In the genomic region with DNA sequence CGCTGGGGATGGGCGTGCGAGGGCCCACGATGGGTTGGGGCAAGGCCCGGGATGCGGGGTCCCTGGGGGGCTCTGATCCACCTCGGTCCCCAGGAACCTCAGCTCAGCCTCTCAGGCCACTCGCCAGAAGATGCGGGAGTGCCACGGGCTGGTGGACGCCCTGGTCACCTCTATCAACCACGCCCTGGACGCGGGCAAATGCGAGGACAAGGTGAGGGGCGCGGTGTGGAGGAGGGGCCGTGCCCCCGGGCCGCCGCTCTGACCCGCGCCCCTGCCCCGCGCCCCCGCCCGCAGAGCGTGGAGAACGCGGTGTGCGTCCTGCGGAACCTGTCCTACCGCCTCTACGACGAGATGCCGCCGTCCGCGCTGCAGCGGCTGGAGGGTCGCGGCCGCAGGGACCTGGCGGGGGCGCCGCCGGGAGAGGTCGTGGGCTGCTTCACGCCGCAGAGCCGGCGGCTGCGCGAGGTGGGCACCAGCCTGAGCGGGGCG, we compare ENCODE assay signal across 19 cellular contexts. TPM values are rescaled to one million over a fixed set of nuclear protein-coding genes. Genes with fewer than 3 reads are reported as not detected.
DNase-seq lines count a peak whose midpoint lies in the region; ATAC-seq and TF ChIP-seq lines count a peak whose summit lies in the region.
"Had no signal": no experiment of that assay in that cellular context is flagged by ENCODE, and none has a peak within 500 bp of the region (broad histone marks: within the 10 kb centered on the region; RNA-seq: fewer than 3 reads in every experiment).

No MANE protein-coding gene starts in this region.

- no peaks in the 10 kb centered on the region for H3K36me3 ChIP-seq in spleen
- H3K36me3 ChIP-seq: SJCRH30 had no signal

- no peaks in the 10 kb centered on the region for H3K27me3 ChIP-seq in right cardiac atrium (ENCODE audit: control insufficient read depth, insufficient read depth)
- peaks cover 0 to 46% (median 21%) of the 10 kb centered on the region in 7 donors for H3K27me3 ChIP-seq in spleen (replicated peaks in 1 of 7)
- H3K27me3 ChIP-seq: SJCRH30 had no signal

- TF ChIP-seq POLR2A in spleen (IDR thresholded peaks at IDR 0.05), result no peak

- H3K4me3 ChIP-seq in right cardiac atrium (ENCODE audit: low read length) (no peak overlapping the region), spleen (no peak overlapping the region)
- H3K4me3 ChIP-seq: A549, SJCRH30 had no signal

- WGBS in right cardiac atrium, result 77% methylated on average over 56 of the region's 56 CpGs
- WGBS in spleen, 5 donors, result 5 to 84% (median 42%) methylated on average over 4 to 56 of the region's 56 CpGs

- H3K27ac ChIP-seq in right cardiac atrium (ENCODE audit: low read length) (no peak overlapping the region), spleen (no peak overlapping the region)
- H3K27ac ChIP-seq: A549, SJCRH30 had no signal

- H3K4me1 ChIP-seq in right cardiac atrium (ENCODE audit: control insufficient read depth, insufficient read depth, low read length), result no peaks in the 10 kb centered on the region
- peaks cover 3 to 27% (median 14%) of the 10 kb centered on the region in 6 donors for H3K4me1 ChIP-seq in spleen
- H3K4me1 ChIP-seq: SJCRH30 had no signal

- no peak for TF ChIP-seq CTCF in spleen (IDR thresholded peaks at IDR 0.05 in 8 of 11, conservative IDR thresholded peaks at IDR 0.05 in 3 of 11)

- H3K9me3 ChIP-seq in right cardiac atrium (ENCODE audit: control insufficient read depth, low read length) (no peaks in the 10 kb centered on the region), spleen (no peaks in the 10 kb centered on the region)
- H3K9me3 ChIP-seq: A549, SJCRH30 had no signal

- ATAC-seq in right cardiac atrium (no peak), left cardiac atrium (no peak), HG02678 (IDR thresholded peaks at IDR 0.05; ENCODE audit: unreplicated experiment) (no peak)
- ATAC-seq: A549 had no signal

- DNase-seq in right cardiac atrium (peak in 2 of 3 donors; percentile 52 to 53), left cardiac atrium (no peak), RPMI7951 (ENCODE audit: low read depth) (peak; percentile 15), spleen (peak; percentile 72)
- DNase-seq: DMS79; HFFc6; KG1; NCI-H1105 treated with DMSO at 0.1 percent for 48 hours; NCI-H1694; NCI-H2081 treated with DMSO at 0.1 percent for 48 hours; NK-92 treated with Interleukin-12 subunit alpha and Interleukin-12 subunit beta, amount 100 ng/mL, for 24 hours; OCI-M1; RPMI8226; SJCRH30 had no signal

- intact Hi-C loops in right cardiac atrium (cut with DNase I), result no loop called here
- intact Hi-C loops in left cardiac atrium (cut with DNase I), result no loop called here
- intact Hi-C loops in spleen (cut with DNase I; ENCODE audit: low total_unique reads), result no loop called here

RNA-seq across cellular contexts. Expression of a gene that starts 6.3 kb away (rescaled TPM):
- under 1 TPM; 0.26 to 0.88 (median 0.63) TPM for total RNA-seq in right cardiac atrium
- polyA plus RNA-seq in right cardiac atrium, result 0.36 TPM
- under 1 TPM; 0.52 to 0.68 TPM for total RNA-seq in left cardiac atrium
- 0.84 and 2.9 TPM in 2 replicates for total RNA-seq in RPMI7951 (2014; rRNA removed; shearing (Covaris generic))
- total RNA-seq in spleen, result 1 to 10 TPM in 1 of 7 donors, under 1 TPM in 2, not detected in 4; 0.40 to 2.8 (median 0.59) TPM
- polyA plus RNA-seq in spleen, result under 1 TPM; 0.09 to 0.48 (median 0.21) TPM
- total RNA-seq: CD4-positive, alpha-beta memory T cell; SJCRH30 had no signal

RNA-seq across cellular contexts. Expression of a gene that starts 14.5 kb away (rescaled TPM):
- total RNA-seq in right cardiac atrium (10 to 100 TPM; 28.6 to 42.4 (median 35.1) TPM), left cardiac atrium (10 to 100 TPM; 35.4 to 36.7 TPM), spleen (100 to 1,000 TPM in 2 of 7 donors, 10 to 100 TPM in 5; 67.9 to 118 (median 90.9) TPM)
- polyA plus RNA-seq in right cardiac atrium (61.8 TPM), spleen (100 to 1,000 TPM in 2 of 3 donors, 10 to 100 TPM in 1; 95.9 to 194 (median 161) TPM)
- total RNA-seq in RPMI7951 (2014; rRNA removed; shearing (Covaris generic)), result 14.3 and 19.2 TPM in 2 replicates
- total RNA-seq: SJCRH30 had no signal

RNA-seq across cellular contexts. Expression of a gene that starts 31.0 kb away (rescaled TPM):
- total RNA-seq in right cardiac atrium, result 1 to 10 TPM; 1.0 to 1.6 (median 1.3) TPM
- 2.5 TPM for polyA plus RNA-seq in right cardiac atrium
- total RNA-seq in left cardiac atrium, result 1 to 10 TPM; 2.1 to 2.4 TPM
- not detected in 2 replicates for total RNA-seq in RPMI7951 (2014; rRNA removed; shearing (Covaris generic))
- total RNA-seq in spleen, result 1 to 10 TPM in 1 of 7 donors, under 1 TPM in 4, not detected in 2; 0.17 to 1.1 (median 0.67) TPM
- 1 to 10 TPM; 1.6 to 5.2 (median 3.5) TPM for polyA plus RNA-seq in spleen
- polyA plus RNA-seq: CD4-positive, alpha-beta memory T cell had no signal

RNA-seq across cellular contexts. Expression of a gene that starts 41.5 kb away (rescaled TPM):
- total RNA-seq in right cardiac atrium, result under 1 TPM; 0.14 to 0.46 (median 0.20) TPM
- polyA plus RNA-seq in right cardiac atrium, result 0.20 TPM
- total RNA-seq in left cardiac atrium, result 1 to 10 TPM in 1 of 2 donors, under 1 TPM in 1; 0.55 to 1.6 TPM
- not detected in 2 replicates for total RNA-seq in RPMI7951 (2014; rRNA removed; shearing (Covaris generic))
- total RNA-seq in spleen, result 10 to 100 TPM; 10.2 to 34.5 (median 25.9) TPM
- polyA plus RNA-seq in spleen, result 10 to 100 TPM; 32.7 to 53.8 (median 50.3) TPM
- total RNA-seq: H4, HFFc6 had no signal
- polyA plus RNA-seq: BJ had no signal

RNA-seq across cellular contexts. Expression of a gene that starts 49.8 kb away (rescaled TPM):
- total RNA-seq in right cardiac atrium (10 to 100 TPM; 30.2 to 33.3 (median 30.9) TPM), left cardiac atrium (10 to 100 TPM; 21.5 to 26.5 TPM), spleen (10 to 100 TPM; 24.6 to 40.7 (median 29.4) TPM)
- polyA plus RNA-seq in right cardiac atrium (30.7 TPM), spleen (10 to 100 TPM; 11.0 to 26.6 (median 14.9) TPM)
- total RNA-seq in RPMI7951 (2014; rRNA removed; shearing (Covaris generic)), result 13.2 and 16.8 TPM in 2 replicates
